ENCODE assay signal across 8 cellular contexts in the genomic region with DNA sequence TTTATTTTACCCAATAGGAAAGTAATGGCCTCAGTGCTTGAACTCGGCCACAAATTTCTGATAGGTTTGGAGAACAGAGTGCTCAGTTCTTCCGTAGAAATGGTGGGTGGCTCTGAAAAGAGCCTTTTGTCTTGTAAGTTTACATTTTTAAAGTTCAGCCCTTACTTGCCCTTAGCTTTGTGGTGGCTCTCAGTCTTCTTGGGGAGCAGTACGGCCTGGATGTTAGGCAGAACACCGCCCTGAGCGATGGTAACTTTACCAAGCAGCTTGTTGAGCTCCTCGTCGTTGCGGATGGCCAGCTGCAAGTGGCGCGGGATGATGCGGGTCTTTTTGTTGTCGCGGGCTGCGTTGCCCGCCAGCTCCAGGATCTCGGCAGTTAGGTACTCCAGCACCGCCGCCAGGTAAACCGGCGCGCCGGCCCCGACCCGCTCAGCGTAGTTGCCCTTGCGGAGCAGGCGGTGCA. TPM values are rescaled to one million over a fixed set of nuclear protein-coding genes. Genes with fewer than 3 reads are reported as not detected.
DNase-seq lines count a peak whose midpoint lies in the region; ATAC-seq and TF ChIP-seq lines count a peak whose summit lies in the region.

No MANE protein-coding gene starts in this region.

- 2 to 12% (median 5%) methylated on average over 8 to 27 of the region's 27 CpGs for WGBS in heart left ventricle, 4 donors
- 2% methylated on average over 27 of the region's 27 CpGs for WGBS in liver
- 4% methylated on average over 27 of the region's 27 CpGs for WGBS in urinary bladder

- H3K27me3 ChIP-seq in heart left ventricle (peaks cover 0 to 56% (median 21%) of the 10 kb centered on the region in 9 donors), liver (ENCODE audit: control insufficient read depth in 4 of 4, insufficient read depth in 4 of 4, low read length in 3 of 4) (no peaks in the 10 kb centered on the region)

- H3K4me3 ChIP-seq in heart left ventricle (peak overlapping the region; percentile 25 to 89 (median 74)), liver (ENCODE audit: low read depth in 1 of 3, low read length in 3 of 3) (peak overlapping the region; percentile 33 to 71 (median 50)), urinary bladder (ENCODE audit: low read depth, low read length) (peak overlapping the region; percentile 8)

- H3K4me1 ChIP-seq in heart left ventricle (peaks cover 0 to 36% (median 18%) of the 10 kb centered on the region in 12 donors), liver (ENCODE audit: control insufficient read depth in 4 of 4, insufficient read depth in 4 of 4, low read length in 3 of 4) (peaks cover 3 to 38% (median 18%) of the 10 kb centered on the region in 4 donors), urinary bladder (ENCODE audit: insufficient read depth) (no peaks in the 10 kb centered on the region)

- DNase-seq in heart left ventricle (no peak), Right ventricle myocardium inferior (ENCODE audit: missing footprints) (no peak), amniotic epithelial cell (ENCODE audit: low read depth) (peak; percentile 22), NCI-H128 (lab: John Stamatoyannopoulos, UW; ENCODE audit: unreplicated experiment) (no peak), T1000 (lab: John Stamatoyannopoulos, UW) (no peak)

- no peak for TF ChIP-seq POLR2A in heart left ventricle (IDR thresholded peaks at IDR 0.05)

- no peak for TF ChIP-seq RAD21 in liver (IDR thresholded peaks at IDR 0.05)

- H3K9me3 ChIP-seq in heart left ventricle (no peaks in the 10 kb centered on the region), liver (ENCODE audit: control insufficient read depth in 4 of 4, low read length in 3 of 4) (peaks cover 0 to 12% (median 0%) of the 10 kb centered on the region in 4 donors)

- peak overlapping the region; percentile 45 to 76 for H3K9ac ChIP-seq in liver (ENCODE audit: low read depth in 1 of 2, low read length in 2 of 2)

- no peak for ATAC-seq in heart left ventricle
- no peak for ATAC-seq in Right ventricle myocardium inferior
- ATAC-seq in HG02840 (IDR thresholded peaks at IDR 0.05; ENCODE audit: low FRiP score, unreplicated experiment), result no peak

- H3K27ac ChIP-seq in heart left ventricle (peak overlapping the region in 10 of 12 donors; percentile 18 to 91 (median 30)), liver (ENCODE audit: low read depth in 1 of 2, low read length in 2 of 2) (peak overlapping the region; percentile 88 to 92), urinary bladder (ENCODE audit: low read depth) (no peak overlapping the region)

- intact Hi-C loops in heart left ventricle (cut with DNase I), result loop anchor here in 9 of 10 donors (2.0 to 10.0 kb wide), 12 partner anchors 20 to 1092 kb away; a partner anchor contains a TSS
- intact Hi-C loops in Right ventricle myocardium inferior (cut with DNase I), result loop anchor here (10.0 kb wide), 1 partner anchor 462 kb away; no protein-coding TSS in a partner anchor

- H3K36me3 ChIP-seq in heart left ventricle, result no peaks in the 10 kb centered on the region
- H3K36me3 ChIP-seq in liver (ENCODE audit: control insufficient read depth in 4 of 4, insufficient read depth in 3 of 4, low read depth in 1 of 4, low read length in 3 of 4), result no peaks in the 10 kb centered on the region
- no peaks in the 10 kb centered on the region for H3K36me3 ChIP-seq in urinary bladder (ENCODE audit: insufficient read depth)

- TF ChIP-seq CTCF in heart left ventricle (IDR thresholded peaks at IDR 0.05) (no peak), liver (IDR thresholded peaks at IDR 0.05; ENCODE audit: low read depth, low read length, missing input control) (no peak)

TF ChIP-seq in liver, 16 proteins besides CTCF, POLR2A, EP300 and RAD21:
- TF ChIP-seq, protein P1, sequence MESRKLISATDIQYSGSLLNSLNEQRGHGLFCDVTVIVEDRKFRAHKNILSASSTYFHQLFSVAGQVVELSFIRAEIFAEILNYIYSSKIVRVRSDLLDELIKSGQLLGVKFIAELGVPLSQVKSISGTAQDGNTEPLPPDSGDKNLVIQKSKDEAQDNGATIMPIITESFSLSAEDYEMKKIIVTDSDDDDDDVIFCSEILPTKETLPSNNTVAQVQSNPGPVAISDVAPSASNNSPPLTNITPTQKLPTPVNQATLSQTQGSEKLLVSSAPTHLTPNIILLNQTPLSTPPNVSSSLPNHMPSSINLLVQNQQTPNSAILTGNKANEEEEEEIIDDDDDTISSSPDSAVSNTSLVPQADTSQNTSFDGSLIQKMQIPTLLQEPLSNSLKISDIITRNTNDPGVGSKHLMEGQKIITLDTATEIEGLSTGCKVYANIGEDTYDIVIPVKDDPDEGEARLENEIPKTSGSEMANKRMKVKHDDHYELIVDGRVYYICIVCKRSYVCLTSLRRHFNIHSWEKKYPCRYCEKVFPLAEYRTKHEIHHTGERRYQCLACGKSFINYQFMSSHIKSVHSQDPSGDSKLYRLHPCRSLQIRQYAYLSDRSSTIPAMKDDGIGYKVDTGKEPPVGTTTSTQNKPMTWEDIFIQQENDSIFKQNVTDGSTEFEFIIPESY (IDR thresholded peaks at IDR 0.05), result no peak
- TF ChIP-seq NR2F2 (IDR thresholded peaks at IDR 0.05), result no peak
- TF ChIP-seq SP1 (IDR thresholded peaks at IDR 0.05), result no peak
- TF ChIP-seq HNF4G (IDR thresholded peaks at IDR 0.05), result no peak
TF ChIP-seq in liver: peak in this region for 0.

RNA-seq across cellular contexts. Expression of a gene that starts 19.6 kb away (rescaled TPM):
- total RNA-seq in heart left ventricle (not detected), Right ventricle myocardium inferior (not detected), liver (not detected), urinary bladder (not detected)
- polyA plus RNA-seq in heart left ventricle (not detected), liver (not detected), urinary bladder (not detected)

Comparison
In these comparisons a context has a peak if more than half of its experiments do, and no peak if none do; other contexts are left out.
1. H3K4me3 ChIP-seq: peak in every context shown above with its lines; median percentile 74 in heart left ventricle; 50 in liver; 8 in urinary bladder.